ENCODE assay signal across 21 cellular contexts in genomic region chr20:44716309-44717106, GRCh38. TPM values are rescaled to one million over a fixed set of nuclear protein-coding genes. Genes with fewer than 3 reads are reported as not detected.
DNase-seq lines count a peak whose midpoint lies in the region; ATAC-seq and TF ChIP-seq lines count a peak whose summit lies in the region.
"Had no signal": no experiment of that assay in that cellular context is flagged by ENCODE, and none has a peak within 500 bp of the region (broad histone marks: within the 10 kb centered on the region; RNA-seq: fewer than 3 reads in every experiment).

No MANE protein-coding gene starts in this region.

- no peak overlapping the region for H3K4ac ChIP-seq in mesenchymal stem cell (ENCODE audit: low read depth in 1 of 2, low read length in 2 of 2)

- H3K79me1 ChIP-seq in mesenchymal stem cell (replicated peaks; ENCODE audit: low read length, poor library complexity, severe bottlenecking): no peaks in the 10 kb centered on the region

- H3K27ac Mint-ChIP-seq in HFFc6: peak overlapping the region; percentile 19; the same call in 1 of the 2 replicates
- H3K27ac Mint-ChIP-seq: effector memory CD8-positive, alpha-beta T cell; immature natural killer cell; mesothelial cell of epicardium; T-helper 1 cell treated with Interleukin-12 subunit alpha and Interleukin-12 subunit beta and Interleukin-4 antibody, amounts not matched to agents 30 μg/mL and 1 μg/mL, for 36 hours had no signal

- ATAC-seq in GM19397 (IDR thresholded peaks at IDR 0.05; ENCODE audit: unreplicated experiment): no peak
- ATAC-seq: effector memory CD8-positive, alpha-beta T cell had no signal

- WGBS in mammary epithelial cell (ENCODE audit: low coverage, missing lambda C conversion rate): 8% methylated on average over 10 of the region's 13 CpGs
- WGBS in mesenchymal stem cell: 92% methylated on average over 13 of the region's 13 CpGs
- WGBS in testis, 2 donors: 80 to 88% methylated on average over 13 of the region's 13 CpGs

- peak overlapping the region; percentile 15 for H2BK15ac ChIP-seq in mesenchymal stem cell (ENCODE audit: low read depth, poor library complexity, severe bottlenecking)

- no peaks in the 10 kb centered on the region for H3K36me3 Mint-ChIP-seq in HFFc6 (ENCODE audit: low read depth)
- H3K36me3 Mint-ChIP-seq: immature natural killer cell, mesothelial cell of epicardium had no signal

- H2BK5ac ChIP-seq in mesenchymal stem cell (ENCODE audit: low read depth, low read length, poor library complexity, severe bottlenecking): no peak overlapping the region

- H3K36me3 ChIP-seq in mammary epithelial cell (ENCODE audit: insufficient read depth, low read length) (no peaks in the 10 kb centered on the region), mesenchymal stem cell (ENCODE audit: control insufficient read depth in 1 of 2, insufficient read depth in 2 of 2, low read depth in 1 of 2, low read length in 2 of 2) (peaks cover 0 to 42% of the 10 kb centered on the region in 2 experiments), testis (ENCODE audit: low read depth, missing control alignments) (no peaks in the 10 kb centered on the region)
- H3K36me3 ChIP-seq: BLaER1 treated with 17β-estradiol and CSF1 and Interleukin-3, amounts not matched to agents 10 nM and 100 nM; brain microvascular endothelial cell had no signal

- H3K4me3 Mint-ChIP-seq in HFFc6: no peak overlapping the region
- H3K4me3 Mint-ChIP-seq: effector memory CD8-positive, alpha-beta T cell; immature natural killer cell; mesothelial cell of epicardium; T-helper 1 cell treated with Interleukin-12 subunit alpha and Interleukin-12 subunit beta and Interleukin-4 antibody, amounts not matched to agents 30 μg/mL and 1 μg/mL, for 36 hours had no signal

- H4K91ac ChIP-seq in mesenchymal stem cell (ENCODE audit: low read length): no peak overlapping the region

- no peak overlapping the region for H2AFZ ChIP-seq in mammary epithelial cell (ENCODE audit: low read depth, low read length)
- H2AFZ ChIP-seq in mesenchymal stem cell (ENCODE audit: low read depth, low read length): no peak overlapping the region

- DNase-seq in HFFc6: no peak
- peak; percentile 36 for DNase-seq in mammary epithelial cell
- no peak for DNase-seq in mesenchymal stem cell
- no peak for DNase-seq in testis
- no peak for DNase-seq in NCI-H1930 (lab: John Stamatoyannopoulos, UW)
- no peak for DNase-seq in T-helper 2 cell
- no peak for DNase-seq in superior temporal gyrus (ENCODE audit: extremely low spot score)
- DNase-seq: activated CD4-positive, CD25-positive, alpha-beta regulatory T cell treated with anti-CD3 and anti-CD28 coated beads, Interleukin-2, amount 50 U/mL, for 72 hours; activated CD8-positive, alpha-beta memory T cell treated with anti-CD3 and anti-CD28 coated beads, Interleukin-2, amount 50 U/mL, for 4 hours; activated naive CD4-positive, alpha-beta T cell treated with Interleukin-2 at 50 U/mL for 16 hours; brain microvascular endothelial cell; effector memory CD8-positive, alpha-beta T cell; immature natural killer cell; NCI-H2081; occipital lobe; RPMI8226 had no signal

- CTCF ChIA-PET in mammary epithelial cell (lab: Charles Lee; ENCODE audit: low non-redundant PET): no interaction called here

- H3K27me3 ChIP-seq in mammary epithelial cell (ENCODE audit: insufficient read depth, low read length) (no peaks in the 10 kb centered on the region), mesenchymal stem cell (ENCODE audit: control insufficient read depth in 1 of 2, insufficient read depth in 1 of 2, low read length in 2 of 2) (no peaks in the 10 kb centered on the region), testis (no peaks in the 10 kb centered on the region)
- H3K27me3 ChIP-seq: BLaER1 treated with 17β-estradiol and CSF1 and Interleukin-3, amounts not matched to agents 10 nM and 100 nM had no signal

- peaks cover 62% of the 10 kb centered on the region for H3K4me1 Mint-ChIP-seq in HFFc6 (ENCODE audit: low read depth)
- H3K4me1 Mint-ChIP-seq: mesothelial cell of epicardium had no signal

- peak overlapping the region; percentile 4 for H3K4me2 ChIP-seq in mammary epithelial cell (ENCODE audit: insufficient read depth, low read depth, low read length)
- no peak overlapping the region for H3K4me2 ChIP-seq in mesenchymal stem cell (ENCODE audit: low read length, poor library complexity, severe bottlenecking)
- H3K4me2 ChIP-seq: BLaER1 treated with 17β-estradiol and CSF1 and Interleukin-3, amounts not matched to agents 10 nM and 100 nM had no signal

- H3K4me1 ChIP-seq in mammary epithelial cell (ENCODE audit: insufficient read depth, low read length) (peaks cover 48% of the 10 kb centered on the region), mesenchymal stem cell (ENCODE audit: control insufficient read depth, insufficient read depth, low read depth, low read length) (peaks cover 23% of the 10 kb centered on the region), testis (peaks cover 26% of the 10 kb centered on the region)

- intact Hi-C loops in mammary epithelial cell (cut with micrococcal nuclease) (no loop called here), testis (cut with DNase I; ENCODE audit: low total_unique reads) (no loop called here)

- H3K14ac ChIP-seq in mesenchymal stem cell (ENCODE audit: low read length in 2 of 2): peak overlapping the region in 1 of 2 experiments; percentile 27

- H3K27ac ChIP-seq in mammary epithelial cell (ENCODE audit: insufficient read depth, low read depth, low read length) (no peak overlapping the region), mesenchymal stem cell (ENCODE audit: low read length, poor library complexity, severe bottlenecking) (no peak overlapping the region), testis (peak overlapping the region; percentile 57 to 58)
- H3K27ac ChIP-seq: BLaER1 treated with 17β-estradiol and CSF1 and Interleukin-3, amounts not matched to agents 10 nM and 100 nM; brain microvascular endothelial cell had no signal

- no peak overlapping the region for H3K9ac ChIP-seq in mammary epithelial cell (ENCODE audit: insufficient read depth, low read length)
- peak overlapping the region; percentile 87 for H3K9ac ChIP-seq in mesenchymal stem cell (ENCODE audit: low read length)
- H3K9ac ChIP-seq: BLaER1 treated with 17β-estradiol and CSF1 and Interleukin-3, amounts not matched to agents 10 nM and 100 nM had no signal

- no peak overlapping the region for H2BK120ac ChIP-seq in mesenchymal stem cell (ENCODE audit: low read depth, low read length)

- no peak overlapping the region for H3K23ac ChIP-seq in mesenchymal stem cell (ENCODE audit: low read length in 2 of 2)

- no peak overlapping the region for H3K4me3 ChIP-seq in mammary epithelial cell (replicated peaks in 1 of 3; ENCODE audit: insufficient read depth in 1 of 3, low read depth in 2 of 3, low read length in 3 of 3)
- peak overlapping the region in 1 of 2 experiments; percentile 85 for H3K4me3 ChIP-seq in mesenchymal stem cell (ENCODE audit: insufficient read depth in 1 of 2, low read depth in 1 of 2, low read length in 2 of 2)
- peak overlapping the region; percentile 18 to 29 for H3K4me3 ChIP-seq in testis
- H3K4me3 ChIP-seq: BLaER1 treated with 17β-estradiol and CSF1 and Interleukin-3, amounts not matched to agents 10 nM and 100 nM had no signal

- dilution Hi-C loops in mammary epithelial cell (cut with HindIII; ENCODE audit: low sequenced_read_pairs): no loop called here

- H2AK5ac ChIP-seq in mesenchymal stem cell (ENCODE audit: low read length, severe bottlenecking): no peak overlapping the region

- H3K9me3 Mint-ChIP-seq in HFFc6: no peaks in the 10 kb centered on the region
- H3K9me3 Mint-ChIP-seq: effector memory CD8-positive, alpha-beta T cell; immature natural killer cell; mesothelial cell of epicardium; T-helper 1 cell treated with Interleukin-12 subunit alpha and Interleukin-12 subunit beta and Interleukin-4 antibody, amounts not matched to agents 30 μg/mL and 1 μg/mL, for 36 hours had no signal

- no peak overlapping the region for H3K18ac ChIP-seq in mesenchymal stem cell (ENCODE audit: low read depth in 1 of 2, low read length in 2 of 2)

- in situ Hi-C loops in mammary epithelial cell (cut with MboI; ENCODE audit: low sequenced_read_pairs in 2 of 2): no loop called here

- H3K9me3 ChIP-seq in mammary epithelial cell (replicated peaks; ENCODE audit: insufficient read depth, low read length) (no peaks in the 10 kb centered on the region), mesenchymal stem cell (ENCODE audit: control insufficient read depth, low read length) (no peaks in the 10 kb centered on the region), testis (no peaks in the 10 kb centered on the region)
- H3K9me3 ChIP-seq: BLaER1 treated with 17β-estradiol and CSF1 and Interleukin-3, amounts not matched to agents 10 nM and 100 nM had no signal

- no peaks in the 10 kb centered on the region for H3K27me3 Mint-ChIP-seq in HFFc6 (ENCODE audit: insufficient read depth)

- no peaks in the 10 kb centered on the region for H3K79me2 ChIP-seq in mammary epithelial cell (ENCODE audit: insufficient read depth, low read length)

- peak overlapping the region in 1 of 2 experiments; percentile 61 for H2BK12ac ChIP-seq in mesenchymal stem cell (ENCODE audit: low read length in 2 of 2)

- TF ChIP-seq POLR2A in testis (IDR thresholded peaks at IDR 0.05): no peak

- TF ChIP-seq CTCF in HFFc6 (IDR thresholded peaks at IDR 0.05): no peak
- TF ChIP-seq CTCF in mammary epithelial cell (conservative IDR thresholded peaks at IDR 0.05 in 1 of 2, IDR thresholded peaks at IDR 0.05 in 1 of 2; ENCODE audit: extremely low read depth in 1 of 2, insufficient read depth in 1 of 2, low read depth in 1 of 2, low read length in 2 of 2): no peak
- no peak for TF ChIP-seq CTCF in testis (IDR thresholded peaks at IDR 0.05)

- BruUV-seq in mammary epithelial cell (replicated peaks; lab: Mats Ljungman, UMichigan): no TSS peak

- H4K20me1 ChIP-seq in mammary epithelial cell (ENCODE audit: insufficient read depth, low read length): no peaks in the 10 kb centered on the region
- H4K20me1 ChIP-seq: BLaER1 treated with 17β-estradiol and CSF1 and Interleukin-3, amounts not matched to agents 10 nM and 100 nM had no signal

- H4K8ac ChIP-seq in mesenchymal stem cell (ENCODE audit: low read length): no peak overlapping the region

RNA-seq across cellular contexts. Expression of gene CCN5, which starts 1.3 kb away (rescaled TPM):
- total RNA-seq in HFFc6 (2021; fragmentation: NEBNext Ultra II Directional; extraction: Animal tissue kit (Norgen Biotek cat#: 25700)): under 1 TPM in 1 of 6 experiments, not detected in 5; 0.14 TPM
- total RNA-seq in mammary epithelial cell (under 1 TPM in 1 of 2 donors, not detected in 1; 0.67 TPM), testis (100 to 1,000 TPM in 1 of 2 donors, 10 to 100 TPM in 1; 37.0 to 152 TPM)
- polyA plus RNA-seq in mammary epithelial cell (not detected), testis (ENCODE audit: insufficient read depth, low read depth, low replicate concordance) (52.0 TPM)
- polyA minus RNA-seq in mammary epithelial cell: not detected
- polyA plus RNA-seq in mesenchymal stem cell (2013, experiment 1 of 2): 0.10 TPM
- polyA plus RNA-seq in mesenchymal stem cell (2013, experiment 2 of 2): 0.07 TPM
- total RNA-seq: frontal cortex, mesothelial cell of epicardium, occipital lobe had no signal
- polyA plus RNA-seq: immature natural killer cell had no signal

RNA-seq across cellular contexts. Expression of gene KCNK15, which starts 29.2 kb away (rescaled TPM):
- total RNA-seq in HFFc6 (2021; fragmentation: NEBNext Ultra II Directional; extraction: Animal tissue kit (Norgen Biotek cat#: 25700)): under 1 TPM in 5 of 6 experiments, not detected in 1; 0.07 to 0.28 (median 0.21) TPM
- total RNA-seq in mammary epithelial cell (1 to 10 TPM in 1 of 2 donors, under 1 TPM in 1; 0.31 to 1.0 TPM), testis (10 to 100 TPM; 16.9 to 23.4 TPM)
- polyA plus RNA-seq in mammary epithelial cell (0.40 TPM), testis (ENCODE audit: insufficient read depth, low read depth, low replicate concordance) (4.4 TPM)
- not detected for polyA minus RNA-seq in mammary epithelial cell
- polyA plus RNA-seq in mesenchymal stem cell (2013, experiment 1 of 2): not detected
- not detected for polyA plus RNA-seq in mesenchymal stem cell (2013, experiment 2 of 2)
- total RNA-seq: frontal cortex, occipital lobe had no signal
- polyA plus RNA-seq: immature natural killer cell had no signal

Comparison
In these comparisons a context has a peak if more than half of its experiments do, and no peak if none do; other contexts are left out.
1. H3K27ac ChIP-seq: peak in testis (2 of 2); none in mammary epithelial cell (single experiment) and mesenchymal stem cell (single experiment).
2. H3K4me3 ChIP-seq: peak in testis (2 of 2); none in mammary epithelial cell (0 of 3).
3. RNA of gene CCN5, which starts 1.3 kb away (total RNA-seq): 37.0 to 152 TPM in testis; 0.67 TPM in mammary epithelial cell and 0.14 TPM in HFFc6; every median in the first group is over 10 times any median in the second.
4. RNA of gene KCNK15, which starts 29.2 kb away (total RNA-seq): 16.9 to 23.4 TPM in testis; 0.31 to 1.0 TPM in mammary epithelial cell and 0.07 to 0.28 TPM in HFFc6; every median in the first group is over 4 times any median in the second.